15 cellular contexts compared by ENCODE assay signal in genomic region chr1:65528104-65528503, GRCh38.
DNase-seq lines count a peak whose midpoint lies in the region; ATAC-seq, FAIRE-seq and TF ChIP-seq lines count a peak whose summit lies in the region.
"Had no signal": no experiment of that assay in that cellular context is flagged by ENCODE, and none has a peak within 500 bp of the region (broad histone marks: within the 10 kb centered on the region; RNA-seq: fewer than 3 reads in every experiment).

No MANE protein-coding gene starts in this region.

- no peaks in the 10 kb centered on the region for H3K27me3 ChIP-seq in liver (ENCODE audit: control insufficient read depth in 4 of 4, insufficient read depth in 4 of 4, low read length in 3 of 4)
- peaks cover 3 to 39% of the 10 kb centered on the region in 2 experiments for H3K27me3 ChIP-seq in HepG2 (ENCODE audit: control insufficient read depth in 1 of 2, insufficient read depth in 2 of 2, low read length in 2 of 2)
- H3K27me3 ChIP-seq in breast epithelium: peaks cover 0 to 9% of the 10 kb centered on the region in 2 donors
- H3K27me3 ChIP-seq in mesenchymal stem cell (ENCODE audit: control insufficient read depth in 1 of 2, insufficient read depth in 1 of 2, low read length in 2 of 2): peaks cover 15 to 32% of the 10 kb centered on the region in 2 experiments

- CTCF ChIA-PET in HepG2 (lab: Yijun Ruan, JAX; ENCODE audit: low intra/inter-chr PET ratio, low total read pairs): no interaction called here

- TF ChIP-seq CTCF in liver (IDR thresholded peaks at IDR 0.05; ENCODE audit: low read depth, low read length, missing input control) (peak; percentile 42), HepG2 (CRISPR knock-in tag; IDR thresholded peaks at IDR 0.05) (no peak), breast epithelium (IDR thresholded peaks at IDR 0.05) (peak in 1 of 3 donors; percentile 10)

- no peak overlapping the region for H2BK120ac ChIP-seq in mesenchymal stem cell (ENCODE audit: low read depth, low read length)

- H4K91ac ChIP-seq in mesenchymal stem cell (ENCODE audit: low read length): no peak overlapping the region

- POLR2A ChIA-PET in HepG2 (lab: Yijun Ruan, JAX): no interaction called here

- peak; percentile 8 to 39 for TF ChIP-seq RAD21 in liver (IDR thresholded peaks at IDR 0.05)
- TF ChIP-seq RAD21 in HepG2 (CRISPR knock-in tag; IDR thresholded peaks at IDR 0.05): no peak

- no peaks in the 10 kb centered on the region for H3K79me1 ChIP-seq in mesenchymal stem cell (replicated peaks; ENCODE audit: low read length, poor library complexity, severe bottlenecking)

- no peaks in the 10 kb centered on the region for H3K36me3 ChIP-seq in liver (ENCODE audit: control insufficient read depth in 4 of 4, insufficient read depth in 3 of 4, low read depth in 1 of 4, low read length in 3 of 4)
- no peaks in the 10 kb centered on the region for H3K36me3 ChIP-seq in HepG2 (replicated peaks in 1 of 2; ENCODE audit: control insufficient read depth in 1 of 2, insufficient read depth in 2 of 2, low read length in 2 of 2)
- H3K36me3 ChIP-seq in breast epithelium: no peaks in the 10 kb centered on the region
- no peaks in the 10 kb centered on the region for H3K36me3 ChIP-seq in mesenchymal stem cell (ENCODE audit: control insufficient read depth in 1 of 2, insufficient read depth in 2 of 2, low read depth in 1 of 2, low read length in 2 of 2)
- H3K36me3 ChIP-seq: esophagus squamous epithelium had no signal

- peak overlapping the region in 1 of 3 donors; percentile 92 for H3K4me3 ChIP-seq in liver (ENCODE audit: low read depth in 1 of 3, low read length in 3 of 3)
- no peak overlapping the region for H3K4me3 ChIP-seq in HepG2 (replicated peaks in 1 of 3; ENCODE audit: insufficient read depth in 1 of 3, low read depth in 2 of 3, low read length in 3 of 3)
- H3K4me3 ChIP-seq in breast epithelium: peak overlapping the region; percentile 63 to 79 (median 70)
- H3K4me3 ChIP-seq in mesenchymal stem cell (ENCODE audit: insufficient read depth in 1 of 2, low read depth in 1 of 2, low read length in 2 of 2): peak overlapping the region in 1 of 2 experiments; percentile 66

- no peaks in the 10 kb centered on the region for H3K79me2 ChIP-seq in HepG2 (ENCODE audit: insufficient read depth, low read length)

- ATAC-seq in HepG2 (no peak), HG03108 (IDR thresholded peaks at IDR 0.05; ENCODE audit: unreplicated experiment) (no peak), GM21360 (IDR thresholded peaks at IDR 0.05; ENCODE audit: unreplicated experiment) (no peak)
- ATAC-seq: naive thymus-derived CD8-positive, alpha-beta T cell; T-cell had no signal

- WGBS in liver: 63% methylated on average over 1 of the region's 1 CpG
- WGBS in HepG2 (ENCODE audit: low lambda C conversion rate): 19% methylated on average over 1 of the region's 1 CpG
- WGBS in mesenchymal stem cell: no CpG with 5 or more reads among the region's 1 CpG

- H3K4me1 ChIP-seq in liver (ENCODE audit: control insufficient read depth in 4 of 4, insufficient read depth in 4 of 4, low read length in 3 of 4): peaks cover 0 to 4% (median 0%) of the 10 kb centered on the region in 4 donors
- 0 out of 2 replicates have a peak, but pooled peaks cover 4% of the 10 kb centered on the region for H3K4me1 ChIP-seq in HepG2 (ENCODE audit: insufficient read depth, low read length)
- H3K4me1 ChIP-seq in breast epithelium: no peaks in the 10 kb centered on the region
- H3K4me1 ChIP-seq in mesenchymal stem cell (ENCODE audit: control insufficient read depth, insufficient read depth, low read depth, low read length): peaks cover 8% of the 10 kb centered on the region

- no peak overlapping the region for H3K23ac ChIP-seq in mesenchymal stem cell (ENCODE audit: low read length in 2 of 2)

- TF ChIP-seq EP300 in HepG2 (IDR thresholded peaks at IDR 0.05; ENCODE audit: low read depth in 2 of 2, low read length in 2 of 2): no peak
- no peak for TF ChIP-seq EP300 in HepG2 (CRISPR knock-in tag; IDR thresholded peaks at IDR 0.05; ENCODE audit: borderline replicate concordance)

- H3K9me3 ChIP-seq in liver (ENCODE audit: control insufficient read depth in 4 of 4, low read length in 3 of 4): no peaks in the 10 kb centered on the region
- no peaks in the 10 kb centered on the region for H3K9me3 ChIP-seq in HepG2 (ENCODE audit: low read length)
- H3K9me3 ChIP-seq in breast epithelium: no peaks in the 10 kb centered on the region
- no peaks in the 10 kb centered on the region for H3K9me3 ChIP-seq in mesenchymal stem cell (ENCODE audit: control insufficient read depth, low read length)
- H3K9me3 ChIP-seq: esophagus squamous epithelium had no signal

- no peak overlapping the region for H2BK15ac ChIP-seq in mesenchymal stem cell (ENCODE audit: low read depth, poor library complexity, severe bottlenecking)

- H3K14ac ChIP-seq in mesenchymal stem cell (ENCODE audit: low read length in 2 of 2): no peak overlapping the region

- H4K20me1 ChIP-seq in HepG2 (ENCODE audit: insufficient read depth, low read length): no peaks in the 10 kb centered on the region

- no peak for FAIRE-seq in HepG2 (lab: Jason Lieb, UNC)
- FAIRE-seq: urothelium cell line had no signal

- H3K9ac ChIP-seq in liver (ENCODE audit: low read depth in 1 of 2, low read length in 2 of 2) (peak overlapping the region in 1 of 2 donors; percentile 86), HepG2 (ENCODE audit: insufficient read depth, low read depth, low read length) (no peak overlapping the region), mesenchymal stem cell (ENCODE audit: low read length) (peak overlapping the region; percentile 78)

- H2BK12ac ChIP-seq in mesenchymal stem cell (ENCODE audit: low read length in 2 of 2): no peak overlapping the region

- in situ Hi-C loops in HepG2 (cut with HindIII; ENCODE audit: extremely low pct_ligation_motif_present, low pct_unique_long_range_greater_than_20kb): no loop called here

- DNase-seq in HepG2 (ENCODE audit: low spot score) (no peak), breast epithelium (ENCODE audit: low spot score in 2 of 2) (no peak), mesenchymal stem cell (peak; percentile 48), NCI-H1105 (lab: John Stamatoyannopoulos, UW) (no peak), NCI-H128 (lab: John Stamatoyannopoulos, UW; ENCODE audit: unreplicated experiment) (no peak)
- DNase-seq: activated CD4-positive, alpha-beta T cell treated with anti-CD3 and anti-CD28 coated beads, Interleukin-2, amount 50 U/mL, for 1 hour; caudate nucleus; esophagus squamous epithelium; Kasumi-1; naive thymus-derived CD8-positive, alpha-beta T cell; T-cell had no signal

- TF ChIP-seq POLR2A in HepG2 (IDR thresholded peaks at IDR 0.05; ENCODE audit: insufficient read depth in 1 of 2, low read depth in 2 of 2, low read length in 2 of 2) (no peak), breast epithelium (IDR thresholded peaks at IDR 0.05) (no peak)

- no peak overlapping the region for H4K8ac ChIP-seq in mesenchymal stem cell (ENCODE audit: low read length)

- H3K18ac ChIP-seq in mesenchymal stem cell (ENCODE audit: low read depth in 1 of 2, low read length in 2 of 2): no peak overlapping the region

- H3K27ac ChIP-seq in liver (ENCODE audit: low read depth in 1 of 2, low read length in 2 of 2) (no peak overlapping the region), HepG2 (ENCODE audit: extremely low read length, insufficient read depth, low read length) (no peak overlapping the region), breast epithelium (peak overlapping the region; percentile 26 to 73), mesenchymal stem cell (ENCODE audit: low read length, poor library complexity, severe bottlenecking) (no peak overlapping the region)

- H3K4ac ChIP-seq in mesenchymal stem cell (ENCODE audit: low read depth in 1 of 2, low read length in 2 of 2): no peak overlapping the region

- H2AFZ ChIP-seq in HepG2 (ENCODE audit: low read length) (no peak overlapping the region), mesenchymal stem cell (ENCODE audit: low read depth, low read length) (no peak overlapping the region)

- intact Hi-C loops in HepG2 (cut with micrococcal nuclease; ENCODE audit: unreplicated experiment) (no loop called here), breast epithelium (cut with DNase I; ENCODE audit: low total_unique reads) (no loop called here)

- no peak overlapping the region for H2BK5ac ChIP-seq in mesenchymal stem cell (ENCODE audit: low read depth, low read length, poor library complexity, severe bottlenecking)

- no TSS peak for BruUV-seq in HepG2 (replicated peaks; lab: Mats Ljungman, UMichigan)

- no peak overlapping the region for H3K4me2 ChIP-seq in HepG2 (ENCODE audit: low read depth, low read length)
- H3K4me2 ChIP-seq in mesenchymal stem cell (ENCODE audit: low read length, poor library complexity, severe bottlenecking): no peak overlapping the region

- no peak overlapping the region for H2AK5ac ChIP-seq in mesenchymal stem cell (ENCODE audit: low read length, severe bottlenecking)

TF ChIP-seq in liver, 16 proteins besides CTCF, POLR2A, EP300 and RAD21 (continues in another document):
- no peak for TF ChIP-seq HNF4G (IDR thresholded peaks at IDR 0.05)
- TF ChIP-seq ATF3 (IDR thresholded peaks at IDR 0.05): no peak
- TF ChIP-seq MAX (IDR thresholded peaks at IDR 0.05): no peak
- TF ChIP-seq TAF1 (conservative IDR thresholded peaks at IDR 0.05): no peak

TF ChIP-seq in HepG2, 621 proteins besides CTCF, POLR2A, EP300 and RAD21 (continues in another document):
- TF ChIP-seq ZNF281 (CRISPR knock-in tag; IDR thresholded peaks at IDR 0.05; ENCODE audit: borderline replicate concordance): no peak
- TF ChIP-seq SIN3A (IDR thresholded peaks at IDR 0.05; ENCODE audit: borderline replicate concordance, low read depth, low read length): no peak
- no peak for TF ChIP-seq ZNF160 (CRISPR knock-in tag; IDR thresholded peaks at IDR 0.05)
- no peak for TF ChIP-seq ZNF383 (CRISPR knock-in tag; IDR thresholded peaks at IDR 0.05; ENCODE audit: borderline replicate concordance)
- no peak for TF ChIP-seq HOXA5 (CRISPR knock-in tag; IDR thresholded peaks at IDR 0.05)

Comparison
In these comparisons a context has a peak if more than half of its experiments do, and no peak if none do; other contexts are left out.
1. H3K27ac ChIP-seq: peak in breast epithelium (2 of 2); none in liver (0 of 2), HepG2 (single experiment) and mesenchymal stem cell (single experiment).
2. H3K4me3 ChIP-seq: peak in breast epithelium (3 of 3); none in HepG2 (0 of 3).